ENCODE assay signal across 10 cellular contexts in the genomic region with DNA sequence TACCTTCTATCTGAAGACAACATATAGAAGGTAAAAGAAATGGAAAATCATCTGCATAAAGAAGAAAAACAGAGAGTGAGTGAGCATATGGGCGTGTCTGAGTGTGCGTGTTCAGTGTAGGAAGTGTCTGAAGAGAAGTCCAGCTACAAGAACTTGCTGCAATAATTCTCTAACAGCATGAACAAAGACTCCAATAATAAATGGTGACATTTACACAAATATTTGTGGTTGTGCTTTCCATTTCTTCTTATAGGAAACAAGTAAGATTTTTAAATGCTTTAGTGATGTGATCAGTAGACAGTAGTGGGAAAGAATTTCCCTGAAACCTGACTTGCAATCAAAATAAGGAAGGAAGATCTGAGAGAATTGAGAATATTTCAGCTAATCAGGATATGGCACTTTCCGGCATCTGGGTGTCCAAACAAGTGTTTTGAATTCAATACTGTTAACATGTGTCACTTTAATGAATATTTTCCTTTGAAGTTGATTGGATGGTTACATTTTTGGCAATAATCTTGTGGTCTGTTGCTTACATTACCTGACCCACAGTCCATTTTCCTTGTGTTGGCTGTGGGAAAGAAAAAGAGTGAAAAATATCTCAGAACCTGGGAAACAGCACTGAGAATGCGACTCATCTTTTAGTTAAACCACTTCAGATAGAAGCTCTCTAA.
DNase-seq lines count a peak whose midpoint lies in the region; ATAC-seq and TF ChIP-seq lines count a peak whose summit lies in the region.
"Had no signal": no experiment of that assay in that cellular context is flagged by ENCODE, and none has a peak within 500 bp of the region (broad histone marks: within the 10 kb centered on the region; RNA-seq: fewer than 3 reads in every experiment).

No MANE protein-coding gene starts in this region.

- no peaks in the 10 kb centered on the region for H3K9me3 ChIP-seq in esophagus muscularis mucosa

- CTCF ChIA-PET in BJ (lab: Yijun Ruan, JAX): interaction anchor here (0.6 to 1.0 kb wide), 4 partner anchors 11 to 121 kb away, joined by 3 read pairs; no protein-coding TSS in a partner anchor

- DNase-seq in BJ (ENCODE audit: low read depth): peak; percentile 100
- peak; percentile 53 for DNase-seq in OCI-M1 (lab: John Stamatoyannopoulos, UW)
- DNase-seq in esophagus muscularis mucosa (ENCODE audit: extremely low spot score): no peak
- DNase-seq in omental fat pad (ENCODE audit: low spot score): no peak
- DNase-seq in NCI-H1694 (lab: John Stamatoyannopoulos, UW): no peak
- no peak for DNase-seq in ecto neural progenitor cell (ENCODE audit: low spot score)
- no peak for DNase-seq in DMS153 (lab: John Stamatoyannopoulos, UW)
- DNase-seq: naive B cell, NCI-H2171 had no signal

- H3K4me3 ChIP-seq in BJ (ENCODE audit: low read depth, low read length): peak overlapping the region; percentile 10
- peak overlapping the region; percentile 39 to 49 (median 48) for H3K4me3 ChIP-seq in esophagus muscularis mucosa

- peak; percentile 73 for ATAC-seq in omental fat pad (ENCODE audit: low FRiP score)
- ATAC-seq in GM18909 (IDR thresholded peaks at IDR 0.05; ENCODE audit: poor library complexity, unreplicated experiment): no peak

- H3K27ac ChIP-seq in esophagus muscularis mucosa (replicated peaks in 1 of 4): peak overlapping the region; percentile 70 to 78 (median 74)

- H3K4me1 ChIP-seq in esophagus muscularis mucosa: peaks cover 10 to 57% (median 34%) of the 10 kb centered on the region in 4 donors

- no peaks in the 10 kb centered on the region for H3K27me3 ChIP-seq in BJ (ENCODE audit: control insufficient read depth, insufficient read depth, low read length)
- H3K27me3 ChIP-seq in esophagus muscularis mucosa: no peaks in the 10 kb centered on the region

- TF ChIP-seq EP300 in esophagus muscularis mucosa (IDR thresholded peaks at IDR 0.05): no peak

- POLR2A ChIA-PET in BJ (lab: Charles Lee): no interaction called here

- H3K36me3 ChIP-seq in BJ (ENCODE audit: control insufficient read depth, insufficient read depth, low read length): no peaks in the 10 kb centered on the region
- H3K36me3 ChIP-seq in esophagus muscularis mucosa: no peaks in the 10 kb centered on the region

- WGBS in esophagus muscularis mucosa: 19% methylated on average over 4 of the region's 4 CpGs

- intact Hi-C loops in esophagus muscularis mucosa (cut with DNase I): loop anchor here (10.0 kb wide), 1 partner anchor 154 kb away; the partner anchor contains the start of gene TGFB2

- TF ChIP-seq CTCF in BJ (IDR thresholded peaks at IDR 0.05; ENCODE audit: insufficient read depth, low read depth, low read length) (no peak), esophagus muscularis mucosa (IDR thresholded peaks at IDR 0.05) (no peak), omental fat pad (IDR thresholded peaks at IDR 0.05) (no peak)

- no peak for TF ChIP-seq POLR2A in esophagus muscularis mucosa (IDR thresholded peaks at IDR 0.05; ENCODE audit: low read depth)

Comparison
In these comparisons a context has a peak if more than half of its experiments do, and no peak if none do; other contexts are left out.
1. DNase-seq: peak in BJ (single experiment) and OCI-M1 (single experiment); none in esophagus muscularis mucosa (single experiment), omental fat pad (single experiment), NCI-H1694 (single experiment), ecto neural progenitor cell (single experiment) and DMS153 (single experiment).